In genomic region chr6:27146456-27146705, GRCh38 we compare ENCODE assay signal across 8 cellular contexts.
DNase-seq lines count a peak whose midpoint lies in the region; ATAC-seq, FAIRE-seq and TF ChIP-seq lines count a peak whose summit lies in the region.
"Not testable (repeated sequence)": the region's sequence is repeated elsewhere in the genome, so short reads cannot be mapped to it uniquely, and the experiment has no call there.

No MANE protein-coding gene starts in this region.

- intact Hi-C loops in PC-9 (cut with micrococcal nuclease; ENCODE audit: unreplicated experiment) (loop anchor here (2.0 to 5.0 kb wide), 2 partner anchors 958 to 1114 kb away; a partner anchor contains a TSS), GM12878 (cut with micrococcal nuclease; ENCODE audit: unreplicated experiment) (loop anchor here (1.0 to 2.0 kb wide), 2 partner anchors 14 to 668 kb away; a partner anchor contains a TSS), natural killer cell (cut with micrococcal nuclease) (loop anchor here (1.0 to 5.0 kb wide), 9 partner anchors 14 to 1102 kb away; a partner anchor contains a TSS)

- not testable (repeated sequence) for H3K9me3 ChIP-seq in BLaER1; PC-9 (ENCODE audit: insufficient read depth, low read depth); GM12878 (replicated peaks; ENCODE audit: control insufficient read depth, insufficient read depth, low read length); iPS-18c (ENCODE audit: control insufficient read depth, insufficient read depth, low read length); subcutaneous abdominal adipose tissue (ENCODE audit: control insufficient read depth in 5 of 5, low read length in 5 of 5)

- not testable (repeated sequence) for H3K9me2 ChIP-seq in GM23338 (ENCODE audit: insufficient read depth); PC-9 (ENCODE audit: insufficient read depth)

- not testable (repeated sequence) for H3K27ac Mint-ChIP-seq in GM23338, natural killer cell

- peaks cover 29% of the 10 kb centered on the region; the same call in 1 of the 2 replicates for H4K20me1 ChIP-seq in BLaER1
- not testable (repeated sequence) for H4K20me1 ChIP-seq in GM23338 (replicated peaks; ENCODE audit: insufficient read depth); PC-9 (ENCODE audit: insufficient read depth); GM12878 (ENCODE audit: control insufficient read depth, insufficient read depth)

- H3K36me3 Mint-ChIP-seq in GM23338 (ENCODE audit: low read depth) = peaks cover 26% of the 10 kb centered on the region; the same call in 2 of the 3 replicates
- H3K36me3 Mint-ChIP-seq in natural killer cell = not testable (repeated sequence)

- TF ChIP-seq POLR2A in GM12878 (IDR thresholded peaks at IDR 0.05; ENCODE audit: low read depth, low read length) = not testable (repeated sequence)
- peak; percentile 79 for TF ChIP-seq POLR2A in erythroblast (IDR thresholded peaks at IDR 0.05; ENCODE audit: low read length)

- DNase-seq in GM23338 (ENCODE audit: low spot score); PC-9; GM12878 (ENCODE audit: low read depth, low spot score); erythroblast (lab: John Stamatoyannopoulos, UW); natural killer cell: not testable (repeated sequence)

- H3K4me1 ChIP-seq in BLaER1 (peaks cover 42% of the 10 kb centered on the region), GM23338 (ENCODE audit: insufficient read depth) (peaks cover 13% of the 10 kb centered on the region; the same call in 1 of the 2 replicates), subcutaneous abdominal adipose tissue (ENCODE audit: control insufficient read depth in 5 of 5, insufficient read depth in 5 of 5, low read length in 5 of 5) (peaks cover 4 to 32% (median 22%) of the 10 kb centered on the region in 5 donors)
- H3K4me1 ChIP-seq in PC-9 (replicated peaks; ENCODE audit: insufficient read depth); GM12878 (ENCODE audit: control insufficient read depth, insufficient read depth, low read length): not testable (repeated sequence)

- peaks cover 21% of the 10 kb centered on the region for H3K4me1 Mint-ChIP-seq in GM23338
- H3K4me1 Mint-ChIP-seq in natural killer cell = not testable (repeated sequence)

- not testable (repeated sequence) for H3K4me3 Mint-ChIP-seq in GM23338, natural killer cell

- H3F3A ChIP-seq in GM23338 (replicated peaks; ENCODE audit: low read depth) = not testable (repeated sequence)
- H3F3A ChIP-seq in PC-9 (ENCODE audit: insufficient read depth, low read depth) = peaks cover 34% of the 10 kb centered on the region

- H3K27me3 Mint-ChIP-seq in GM23338 (ENCODE audit: insufficient read depth, low read depth, poor library complexity) = peaks cover 23% of the 10 kb centered on the region
- H3K27me3 Mint-ChIP-seq in natural killer cell (ENCODE audit: low read depth in 2 of 2) = not testable (repeated sequence)

- H3K79me2 ChIP-seq in GM23338 (replicated peaks; ENCODE audit: insufficient read depth) = peaks cover 48% of the 10 kb centered on the region
- peaks cover 47% of the 10 kb centered on the region for H3K79me2 ChIP-seq in PC-9 (ENCODE audit: low read depth)
- peaks cover 48% of the 10 kb centered on the region for H3K79me2 ChIP-seq in GM12878 (ENCODE audit: control insufficient read depth, insufficient read depth, low read length)

- in situ Hi-C loops in GM12878 (cut with MboI) = loop anchor here (5.0 kb wide), 1 partner anchor 1114 kb away; a partner anchor contains a TSS

- H3K27me3 ChIP-seq in BLaER1; GM23338 (ENCODE audit: insufficient read depth); PC-9 (ENCODE audit: insufficient read depth, low read depth); GM12878 (replicated peaks in 1 of 2; ENCODE audit: control insufficient read depth in 2 of 2, insufficient read depth in 2 of 2, low read length in 1 of 2); subcutaneous abdominal adipose tissue (ENCODE audit: control insufficient read depth in 5 of 5, insufficient read depth in 4 of 5, low read length in 5 of 5): not testable (repeated sequence)

- WGBS in GM12878 (ENCODE audit: insufficient coverage, insufficient replicate concordance, low lambda C conversion rate, missing lambda C conversion rate) = 7% methylated on average over 23 of the region's 23 CpGs

- not testable (repeated sequence) for TF ChIP-seq RAD21 in GM12878 (IDR thresholded peaks at IDR 0.05; ENCODE audit: insufficient read depth, low read depth, low read length)

- BruUV-seq in PC-9 (replicated peaks; lab: Mats Ljungman, UMichigan) (TSS peak; percentile 86), GM12878 (replicated peaks; lab: Mats Ljungman, UMichigan) (TSS peak; percentile 98)

- not testable (repeated sequence) for H3K9me3 Mint-ChIP-seq in GM23338, natural killer cell

- TF ChIP-seq CTCF in GM23338 (conservative IDR thresholded peaks at IDR 0.05; ENCODE audit: low read depth in 2 of 2); PC-9 (conservative IDR thresholded peaks at IDR 0.05); GM12878 (IDR thresholded peaks at IDR 0.05 in 2 of 3, conservative IDR thresholded peaks at IDR 0.05 in 1 of 3; ENCODE audit: control insufficient read depth in 2 of 3, extremely low read depth in 1 of 3, insufficient read depth in 1 of 3, low read depth in 3 of 3, low read length in 3 of 3); natural killer cell (IDR thresholded peaks at IDR 0.05): not testable (repeated sequence)

- H3K27ac ChIP-seq in BLaER1 (peak overlapping the region; percentile 91), GM23338 (ENCODE audit: low read depth) (peak overlapping the region; percentile 100), PC-9 (peak overlapping the region; percentile 75), GM12878 (ENCODE audit: control insufficient read depth, insufficient read depth) (peak overlapping the region; percentile 90), subcutaneous abdominal adipose tissue (ENCODE audit: low read depth, low read length) (peak overlapping the region; percentile 71)

- CTCF ChIA-PET in PC-9 (lab: Charles Lee) (interaction anchor here (1.5 kb wide), 1 partner anchor 747 kb away, joined by 3 read pairs; a partner anchor contains a TSS), GM12878 (lab: Yijun Ruan, JAX) (interaction anchor here (1.0 to 5.3 kb wide), 2 partner anchors 18 to 167 kb away, joined by 3 to 31 read pairs; no protein-coding TSS in a partner anchor)

- H3K4me3 ChIP-seq in BLaER1 = peak overlapping the region; percentile 77
- H3K4me3 ChIP-seq in GM23338 = peak overlapping the region; percentile 82
- H3K4me3 ChIP-seq in PC-9 = peak overlapping the region; percentile 91
- H3K4me3 ChIP-seq in GM12878 = peak overlapping the region; percentile 92
- peak overlapping the region; percentile 45 for H3K4me3 ChIP-seq in iPS-18c (ENCODE audit: insufficient read depth, low read depth, low read length)
- H3K4me3 ChIP-seq in subcutaneous abdominal adipose tissue (ENCODE audit: low read depth in 1 of 5, low read length in 5 of 5) = peak overlapping the region; percentile 66 to 96 (median 88)

- H3K36me3 ChIP-seq in BLaER1; GM23338 (ENCODE audit: insufficient read depth); PC-9 (ENCODE audit: low read depth); GM12878 (ENCODE audit: control insufficient read depth in 2 of 2, insufficient read depth in 2 of 2, low read length in 1 of 2); subcutaneous abdominal adipose tissue (ENCODE audit: control insufficient read depth in 5 of 5, insufficient read depth in 5 of 5, low read length in 5 of 5): not testable (repeated sequence)

- not testable (repeated sequence) for FAIRE-seq in GM12878 (lab: Jason Lieb, UNC)

- H3K9ac ChIP-seq in BLaER1 (peak overlapping the region; percentile 96), GM12878 (ENCODE audit: control insufficient read depth, insufficient read depth, low read length) (peak overlapping the region; percentile 94), subcutaneous abdominal adipose tissue (ENCODE audit: low read length in 5 of 5) (peak overlapping the region in 4 of 5 donors; percentile 51 to 75 (median 71))

- H2AFZ ChIP-seq in GM23338; GM12878 (ENCODE audit: control insufficient read depth, low read depth, low read length): not testable (repeated sequence)
- peak overlapping the region; percentile 79 for H2AFZ ChIP-seq in PC-9

- SMC1A ChIA-PET in GM12878 (lab: Charles Lee; ENCODE audit: uncharacterized antibody, unreplicated experiment) = interaction anchor here (1.0 to 8.1 kb wide), 4 partner anchors 10 to 750 kb away, joined by 3 to 96 read pairs (median 4); a partner anchor contains a TSS

- POLR2A ChIA-PET in PC-9 (lab: Charles Lee; ENCODE audit: unreplicated experiment) (interaction anchor here (0.5 to 3.6 kb wide), 21 partner anchors 7 to 1125 kb away, joined by 3 to 202 read pairs (median 6); a partner anchor contains a TSS), GM12878 (lab: Charles Lee) (interaction anchor here (0.9 to 4.0 kb wide), 12 partner anchors 10 to 930 kb away, joined by 3 to 62 read pairs (median 4); a partner anchor contains a TSS)

- H3K4me2 ChIP-seq in BLaER1 = peak overlapping the region; percentile 93
- H3K4me2 ChIP-seq in GM23338 = peak overlapping the region; percentile 88
- H3K4me2 ChIP-seq in PC-9 = peak overlapping the region; percentile 94
- H3K4me2 ChIP-seq in GM12878 (ENCODE audit: control insufficient read depth, insufficient read depth) = peak overlapping the region; percentile 95; the same call in 1 of the 2 replicates

- RAD21 ChIA-PET in GM12878 (lab: Charles Lee; ENCODE audit: unreplicated experiment) = interaction anchor here (1.3 to 3.0 kb wide), 5 partner anchors 14 to 1123 kb away, joined by 4 to 40 read pairs (median 8); a partner anchor contains a TSS

- ATAC-seq in GM23338, GM12878: not testable (repeated sequence)
- ATAC-seq in natural killer cell = peak; percentile 0 to 35 (median 1)

- not testable (repeated sequence) for TF ChIP-seq EP300 in GM12878 (IDR thresholded peaks at IDR 0.05; ENCODE audit: borderline replicate concordance in 1 of 2, control insufficient read depth in 1 of 2, low read depth in 2 of 2, low read length in 2 of 2)

TF ChIP-seq in GM12878, 131 proteins besides CTCF, POLR2A, EP300 and RAD21 (continues in another document):
- TF ChIP-seq POLR2AphosphoS5 (IDR thresholded peaks at IDR 0.05; ENCODE audit: low read length) (0 out of 2 replicates have a peak, but pooled peaks have one; percentile 23), TCF3 (IDR thresholded peaks at IDR 0.05; ENCODE audit: borderline replicate concordance, insufficient read depth, low read depth, low read length) (0 out of 2 replicates have a peak, but pooled peaks have one; percentile 46), SMAD5 (IDR thresholded peaks at IDR 0.05; ENCODE audit: low read depth) (peak; percentile 34; the same call in 1 of the 2 replicates)
